ENCODE assay signal across 1 cellular context in genomic region chr6:122408697-122409458, GRCh38.
TF ChIP-seq lines count a peak whose summit lies in the region.

No MANE protein-coding gene starts in this region.

TF ChIP-seq in HEK293, 187 proteins besides CTCF, POLR2A, EP300 and RAD21 (continued from another document):
- TF ChIP-seq REST (tag by site-specific recombination; IDR thresholded peaks at IDR 0.05) (no peak), ZBTB11 (tag by site-specific recombination; conservative IDR thresholded peaks at IDR 0.05; ENCODE audit: low read depth) (peak; percentile 51), KLF1 (tag by site-specific recombination; IDR thresholded peaks at IDR 0.05) (no peak), ZNF518A (tag by site-specific recombination; conservative IDR thresholded peaks at IDR 0.05; ENCODE audit: low read depth) (peak; percentile 38), ZNF501 (tag by site-specific recombination; IDR thresholded peaks at IDR 0.05) (no peak), ZNF324 (tag by site-specific recombination; IDR thresholded peaks at IDR 0.05) (no peak), SP3 (tag by site-specific recombination; IDR thresholded peaks at IDR 0.05) (no peak), ZBTB7A (tag by site-specific recombination; IDR thresholded peaks at IDR 0.05; ENCODE audit: low read depth) (no peak), ZNF362 (tag by site-specific recombination; IDR thresholded peaks at IDR 0.05) (0 out of 2 replicates have a peak, but pooled peaks have one; percentile 37)
